27 cellular contexts compared by ENCODE assay signal in the genomic region with DNA sequence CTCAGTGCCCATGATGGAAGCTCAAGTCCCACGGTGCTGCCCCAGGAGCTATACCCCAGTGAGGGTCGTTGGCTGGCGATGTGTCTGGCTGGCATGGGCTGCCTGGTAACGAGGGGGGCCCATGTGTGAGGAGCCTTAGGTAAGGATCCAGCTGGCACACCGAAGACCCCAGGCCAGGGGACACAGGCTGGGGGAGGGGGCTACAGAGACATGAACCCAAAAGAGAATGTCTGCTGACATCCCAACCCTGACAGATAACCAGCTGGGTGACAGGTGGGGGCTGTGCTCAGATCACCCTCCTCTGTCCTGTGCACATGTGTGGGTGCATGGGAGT. TPM values are rescaled to one million over a fixed set of nuclear protein-coding genes. Genes with fewer than 3 reads are reported as not detected.
DNase-seq lines count a peak whose midpoint lies in the region; ATAC-seq, FAIRE-seq and TF ChIP-seq lines count a peak whose summit lies in the region.
"Had no signal": no experiment of that assay in that cellular context is flagged by ENCODE, and none has a peak within 500 bp of the region (broad histone marks: within the 10 kb centered on the region; RNA-seq: fewer than 3 reads in every experiment).

No MANE protein-coding gene starts in this region.

- H3K4me2 ChIP-seq in BLaER1 treated with 17β-estradiol and CSF1 and Interleukin-3, amounts not matched to agents 10 nM and 100 nM, result peak overlapping the region in 8 of 11 experiments; percentile 55 to 100 (median 96); a peak in 14 of 22 replicates
- no peak overlapping the region for H3K4me2 ChIP-seq in H1 (ENCODE audit: insufficient read depth in 1 of 2, low read depth in 2 of 2, low read length in 2 of 2)
- H3K4me2 ChIP-seq in hepatocyte, result no peak overlapping the region

- WGBS in H1 (ENCODE audit: extremely low coverage in 1 of 2, insufficient coverage in 1 of 2, insufficient read length in 1 of 2, insufficient replicate concordance in 2 of 2, low coverage in 1 of 2, low lambda C conversion rate in 2 of 2, missing lambda C conversion rate in 1 of 2), 2 experiments, result 92% methylated on average over 5 of the region's 5 CpGs; no CpG with 5 or more reads in 1 of the 2 experiments
- WGBS in thyroid gland, 2 donors, result 88 to 100% methylated on average over 1 to 4 of the region's 5 CpGs
- 97% methylated on average over 5 of the region's 5 CpGs for WGBS in hepatocyte (ENCODE audit: low lambda C conversion rate, missing lambda C conversion rate)

- H3K18ac ChIP-seq in H1 (ENCODE audit: extremely low read depth, low read length), result no peak overlapping the region

- no peak overlapping the region for H4K5ac ChIP-seq in H1 (ENCODE audit: insufficient read length, low read depth, low read length)

- H2BK20ac ChIP-seq in H1 (ENCODE audit: low read length), result no peak overlapping the region

- no peaks in the 10 kb centered on the region for H3K36me3 Mint-ChIP-seq in activated CD8-positive, alpha-beta T cell treated with anti-CD3 and anti-CD28 coated beads, Interleukin-2, amount 10 ng/mL, durations not matched to agents 7 days and 5 days (ENCODE audit: low read depth)
- H3K36me3 Mint-ChIP-seq: CD14-positive monocyte; CD4-positive, alpha-beta memory T cell; CD4-positive, CD25-positive, alpha-beta regulatory T cell; CD8-positive, alpha-beta memory T cell had no signal

- H3K36me3 ChIP-seq in BLaER1 treated with 17β-estradiol and CSF1 and Interleukin-3, amounts not matched to agents 10 nM and 100 nM, result no peaks in the 10 kb centered on the region
- H3K36me3 ChIP-seq in ascending aorta (no peaks in the 10 kb centered on the region), H1 (ENCODE audit: control insufficient read depth in 2 of 4, insufficient read depth in 4 of 4, low read length in 3 of 4) (no peaks in the 10 kb centered on the region), thyroid gland (no peaks in the 10 kb centered on the region), hepatocyte (replicated peaks; ENCODE audit: insufficient read depth, low read depth) (no peaks in the 10 kb centered on the region)
- H3K36me3 ChIP-seq: BE2C had no signal

- H3K23ac ChIP-seq in H1 (ENCODE audit: insufficient read length), result no peak overlapping the region

- H3K79me1 ChIP-seq in H1 (ENCODE audit: low read depth, low read length), result no peaks in the 10 kb centered on the region

- CTCF ChIA-PET in H1 (lab: Charles Lee; ENCODE audit: partially characterized antibody), result interaction anchor here (0.8 to 5.8 kb wide), 13 partner anchors 8 to 166 kb away, joined by 3 to 46 read pairs (median 4); no protein-coding TSS in a partner anchor
- CTCF ChIA-PET in activated CD8-positive, alpha-beta T cell treated with anti-CD3 and anti-CD28 coated beads, Interleukin-2, amount 10 ng/mL, durations not matched to agents 7 days and 5 days (lab: Charles Lee), result no interaction called here

- H3K4ac ChIP-seq in H1 (replicated peaks; ENCODE audit: insufficient read length, low read depth, low read length), result no peak overlapping the region

- H3K9me2 ChIP-seq in hepatocyte (replicated peaks; ENCODE audit: insufficient read depth), result no peaks in the 10 kb centered on the region

- TF ChIP-seq RAD21 in H1 (IDR thresholded peaks at IDR 0.05 in 1 of 2, conservative IDR thresholded peaks at IDR 0.05 in 1 of 2; ENCODE audit: low read depth in 2 of 2, low read length in 2 of 2), result no peak

- no peaks in the 10 kb centered on the region for H3K79me2 ChIP-seq in H1 (ENCODE audit: control insufficient read depth in 1 of 2, insufficient read depth in 2 of 2, low read length in 2 of 2)
- no peaks in the 10 kb centered on the region for H3K79me2 ChIP-seq in hepatocyte

- no peak overlapping the region for H3K56ac ChIP-seq in H1 (replicated peaks; ENCODE audit: insufficient read length, low read depth, low read length)

- peaks cover 0 to 79% (median 64%) of the 10 kb centered on the region in 10 experiments; a peak in 16 of 20 replicates for H3K4me1 ChIP-seq in BLaER1 treated with 17β-estradiol and CSF1 and Interleukin-3, amounts not matched to agents 10 nM and 100 nM
- H3K4me1 ChIP-seq in ascending aorta (peaks cover 24 to 37% of the 10 kb centered on the region in 2 donors), H1 (replicated peaks in 1 of 4; ENCODE audit: control insufficient read depth in 3 of 4, insufficient read depth in 4 of 4, low read length in 3 of 4) (peaks cover 0 to 3% (median 0%) of the 10 kb centered on the region in 4 experiments; a peak in 2 of 7 replicates), thyroid gland (peaks cover 66 to 72% of the 10 kb centered on the region in 2 donors), hepatocyte (ENCODE audit: insufficient read depth) (no peaks in the 10 kb centered on the region)
- H3K4me1 ChIP-seq: BE2C had no signal

- no peak overlapping the region for H2AK5ac ChIP-seq in H1 (ENCODE audit: low read depth, low read length)

- POLR2A ChIA-PET in H1 (lab: Charles Lee; ENCODE audit: partially characterized antibody), result interaction anchor here (0.8 to 1.6 kb wide), 2 partner anchors 10 to 109 kb away, joined by 3 to 5 read pairs; no protein-coding TSS in a partner anchor
- POLR2A ChIA-PET in activated CD8-positive, alpha-beta T cell treated with anti-CD3 and anti-CD28 coated beads, Interleukin-2, amount 10 ng/mL, durations not matched to agents 7 days and 5 days (lab: Charles Lee), result no interaction called here

- H4K20me1 ChIP-seq in BLaER1 treated with 17β-estradiol and CSF1 and Interleukin-3, amounts not matched to agents 10 nM and 100 nM, result no peaks in the 10 kb centered on the region; a peak in 1 of 22 replicates
- peaks cover 0 to 11% of the 10 kb centered on the region in 2 experiments for H4K20me1 ChIP-seq in H1 (replicated peaks in 1 of 2; ENCODE audit: control insufficient read depth in 1 of 2, insufficient read depth in 2 of 2, low read length in 2 of 2)
- H4K20me1 ChIP-seq in hepatocyte (ENCODE audit: insufficient read depth, poor library complexity, severe bottlenecking), result no peaks in the 10 kb centered on the region

- H3K9ac ChIP-seq in BLaER1 treated with 17β-estradiol and CSF1 and Interleukin-3, amounts not matched to agents 10 nM and 100 nM, result no peak overlapping the region
- H3K9ac ChIP-seq in H1 (replicated peaks in 1 of 4; ENCODE audit: extremely low read depth in 1 of 4, low read depth in 3 of 4, low read length in 3 of 4), result no peak overlapping the region

- DNase-seq in ascending aorta (ENCODE audit: low spot score in 2 of 2) (no peak), H1 (ENCODE audit: low read depth in 1 of 2, low spot score in 2 of 2) (no peak), thyroid gland (no peak), hepatocyte (ENCODE audit: low spot score) (no peak), GM13976 (ENCODE audit: low spot score) (no peak)
- no peak for DNase-seq in activated CD8-positive, alpha-beta T cell treated with anti-CD3 and anti-CD28 coated beads, Interleukin-2, amount 10 ng/mL, durations not matched to agents 7 days and 5 days
- DNase-seq: 8988T; ACHN; BE2C; CD4-positive, alpha-beta memory T cell; CD4-positive, CD25-positive, alpha-beta regulatory T cell; CD8-positive, alpha-beta memory T cell; COR-L47; DMS 273 treated with DMSO at 0.1 percent for 48 hours; DMS153; DMS53; DMS79; DND-41; EL; GDM1 had no signal

- no peak overlapping the region for H2BK120ac ChIP-seq in H1 (replicated peaks; ENCODE audit: low read depth, low read length)

- 0 out of 2 replicates have a peak overlapping the region, but pooled peaks have one; percentile 44 for H2BK5ac ChIP-seq in H1 (ENCODE audit: low read depth, low read length)

- H4K8ac ChIP-seq in H1 (ENCODE audit: extremely low read depth, insufficient read depth, low read length), result peak overlapping the region; percentile 22; the same call in 1 of the 2 replicates

- FAIRE-seq in H1 (lab: Jason Lieb, UNC), result no peak
- FAIRE-seq: A204.1, GM12878, GM12892, GM19239 had no signal

- in situ Hi-C loops in GM13976 (cut with MboI; ENCODE audit: low sequenced_read_pairs, unreplicated experiment), result no loop called here

- TF ChIP-seq POLR2A in H1 (IDR thresholded peaks at IDR 0.05; ENCODE audit: control extremely low read depth in 1 of 2, low read depth in 2 of 2, low read length in 2 of 2) (no peak), thyroid gland (IDR thresholded peaks at IDR 0.05) (no peak)

- intact Hi-C loops in ascending aorta (cut with DNase I) (no loop called here), thyroid gland (cut with DNase I) (no loop called here)

- ATAC-seq in activated CD8-positive, alpha-beta T cell treated with anti-CD3 and anti-CD28 coated beads, Interleukin-2, amount 10 ng/mL, durations not matched to agents 7 days and 5 days, result no peak
- ATAC-seq in HG03342 (IDR thresholded peaks at IDR 0.05; ENCODE audit: unreplicated experiment), result no peak
- ATAC-seq: GM12878 had no signal

- no peaks in the 10 kb centered on the region for H3K27me3 Mint-ChIP-seq in activated CD8-positive, alpha-beta T cell treated with anti-CD3 and anti-CD28 coated beads, Interleukin-2, amount 10 ng/mL, durations not matched to agents 7 days and 5 days (ENCODE audit: low read depth)
- H3K27me3 Mint-ChIP-seq: CD4-positive, alpha-beta memory T cell; CD4-positive, CD25-positive, alpha-beta regulatory T cell; CD8-positive, alpha-beta memory T cell had no signal

- H2BK15ac ChIP-seq in H1 (ENCODE audit: low read length), result no peak overlapping the region

- H2BK12ac ChIP-seq in H1 (ENCODE audit: low read depth, low read length), result no peak overlapping the region

- no peak for TF ChIP-seq EP300 in H1 (IDR thresholded peaks at IDR 0.05; ENCODE audit: borderline replicate concordance in 1 of 2, low read depth in 2 of 2, low read length in 2 of 2)

- H3K9me3 Mint-ChIP-seq in activated CD8-positive, alpha-beta T cell treated with anti-CD3 and anti-CD28 coated beads, Interleukin-2, amount 10 ng/mL, durations not matched to agents 7 days and 5 days (ENCODE audit: insufficient read depth), result no peaks in the 10 kb centered on the region
- H3K9me3 Mint-ChIP-seq: CD4-positive, alpha-beta memory T cell; CD4-positive, CD25-positive, alpha-beta regulatory T cell; CD8-positive, alpha-beta memory T cell had no signal

- H3K27ac ChIP-seq in BLaER1 treated with 17β-estradiol and CSF1 and Interleukin-3, amounts not matched to agents 10 nM and 100 nM, result no peak overlapping the region
- H3K27ac ChIP-seq in ascending aorta, result peak overlapping the region; percentile 23 to 51
- H3K27ac ChIP-seq in H1 (ENCODE audit: low read depth, low read length), result no peak overlapping the region
- peak overlapping the region in 2 of 3 donors; percentile 28 to 30 for H3K27ac ChIP-seq in thyroid gland
- no peak overlapping the region for H3K27ac ChIP-seq in hepatocyte

- 0 out of 2 replicates have a peak, but pooled peaks cover 4% of the 10 kb centered on the region for H3K23me2 ChIP-seq in H1 (ENCODE audit: low read depth, low read length)

- no peak overlapping the region for H3K4me3 Mint-ChIP-seq in activated CD8-positive, alpha-beta T cell treated with anti-CD3 and anti-CD28 coated beads, Interleukin-2, amount 10 ng/mL, durations not matched to agents 7 days and 5 days
- H3K4me3 Mint-ChIP-seq: CD14-positive monocyte; CD4-positive, alpha-beta memory T cell; CD4-positive, CD25-positive, alpha-beta regulatory T cell; CD8-positive, alpha-beta memory T cell had no signal

- H3K14ac ChIP-seq in H1 (ENCODE audit: insufficient read length), result no peak overlapping the region

- no peak overlapping the region for H3K4me3 ChIP-seq in BLaER1 treated with 17β-estradiol and CSF1 and Interleukin-3, amounts not matched to agents 10 nM and 100 nM
- H3K4me3 ChIP-seq in ascending aorta, result peak overlapping the region in 1 of 2 donors; percentile 5
- H3K4me3 ChIP-seq in H1 (ENCODE audit: extremely low read depth in 1 of 4, insufficient read depth in 2 of 4, low read depth in 3 of 4, low read length in 4 of 4), result no peak overlapping the region
- H3K4me3 ChIP-seq in thyroid gland (replicated peaks in 1 of 3), result no peak overlapping the region
- no peak overlapping the region for H3K4me3 ChIP-seq in hepatocyte
- H3K4me3 ChIP-seq: GM12878 had no signal

- no peak overlapping the region for H4K91ac ChIP-seq in H1 (replicated peaks; ENCODE audit: insufficient read length, low read length)

- H3K9me3 ChIP-seq in BLaER1 treated with 17β-estradiol and CSF1 and Interleukin-3, amounts not matched to agents 10 nM and 100 nM (replicated peaks in 1 of 11), result peaks cover 0 to 6% (median 0%) of the 10 kb centered on the region in 11 experiments; a peak in 2 of 22 replicates
- H3K9me3 ChIP-seq in ascending aorta (no peaks in the 10 kb centered on the region), H1 (ENCODE audit: insufficient read depth in 2 of 2, low read depth in 1 of 2, low read length in 1 of 2) (peaks cover 3 to 5% of the 10 kb centered on the region in 2 experiments; a peak in 2 of 4 replicates), thyroid gland (no peaks in the 10 kb centered on the region), hepatocyte (ENCODE audit: low read depth) (no peaks in the 10 kb centered on the region)
- H3K9me3 ChIP-seq: BE2C had no signal

- no peaks in the 10 kb centered on the region for H3K4me1 Mint-ChIP-seq in activated CD8-positive, alpha-beta T cell treated with anti-CD3 and anti-CD28 coated beads, Interleukin-2, amount 10 ng/mL, durations not matched to agents 7 days and 5 days (ENCODE audit: low read depth)
- H3K4me1 Mint-ChIP-seq: CD14-positive monocyte; CD8-positive, alpha-beta memory T cell had no signal

- peaks cover 0 to 8% (median 0%) of the 10 kb centered on the region in 11 experiments; a peak in 1 of 22 replicates for H3K27me3 ChIP-seq in BLaER1 treated with 17β-estradiol and CSF1 and Interleukin-3, amounts not matched to agents 10 nM and 100 nM
- no peaks in the 10 kb centered on the region for H3K27me3 ChIP-seq in ascending aorta
- H3K27me3 ChIP-seq in H1 (replicated peaks in 1 of 4; ENCODE audit: control insufficient read depth in 3 of 4, extremely low read depth in 1 of 4, insufficient read depth in 3 of 4, low read length in 3 of 4), result no peaks in the 10 kb centered on the region
- H3K27me3 ChIP-seq in thyroid gland, result no peaks in the 10 kb centered on the region
- no peaks in the 10 kb centered on the region for H3K27me3 ChIP-seq in hepatocyte
- H3K27me3 ChIP-seq: BE2C had no signal

- TF ChIP-seq CTCF in ascending aorta (IDR thresholded peaks at IDR 0.05) (no peak), H1 (IDR thresholded peaks at IDR 0.05; ENCODE audit: control extremely low read depth in 1 of 3, insufficient read depth in 1 of 3, low read depth in 1 of 3, low read length in 3 of 3) (no peak), thyroid gland (IDR thresholded peaks at IDR 0.05) (no peak), hepatocyte (IDR thresholded peaks at IDR 0.05; ENCODE audit: poor library complexity) (no peak), GM13976 (IDR thresholded peaks at IDR 0.05; ENCODE audit: borderline replicate concordance, control extremely low read depth, extremely low read depth, insufficient read depth, missing control alignments) (no peak)

- H2AFZ ChIP-seq in H1 (ENCODE audit: low read length), result no peak overlapping the region
- no peak overlapping the region for H2AFZ ChIP-seq in hepatocyte

- no peak overlapping the region for H3K27ac Mint-ChIP-seq in activated CD8-positive, alpha-beta T cell treated with anti-CD3 and anti-CD28 coated beads, Interleukin-2, amount 10 ng/mL, durations not matched to agents 7 days and 5 days
- H3K27ac Mint-ChIP-seq: CD4-positive, CD25-positive, alpha-beta regulatory T cell; CD8-positive, alpha-beta memory T cell had no signal

RNA-seq across cellular contexts. Expression of a gene that starts 39.2 kb away (rescaled TPM):
- total RNA-seq in ascending aorta (0.43 TPM), thyroid gland (1 to 10 TPM; 4.0 to 8.6 (median 5.9) TPM), hepatocyte (7.9 and 12.8 TPM in 2 replicates)
- total RNA-seq in H1 (2021; fragmentation: NEBNext Ultra II Directional; extraction: Animal tissue kit (Norgen Biotek cat#: 25700)), result 21.8 and 22.5 TPM in 2 replicates
- polyA plus RNA-seq in H1 (2011; rRNA removed) (41.3 and 51.5 TPM in 2 replicates), hepatocyte (16.9 and 18.9 TPM in 2 replicates)
- 24.6 TPM for polyA plus RNA-seq in H1 (2011; cell fraction: cytosol; rRNA removed)
- polyA plus RNA-seq in H1 (2011; cell fraction: nucleus; rRNA removed), result 24.0 TPM
- 11.0 to 25.6 TPM (median 23.1 TPM) in 4 replicates for polyA plus RNA-seq in H1 (2012, experiment 1 of 2)
- polyA plus RNA-seq in H1 (2012, experiment 2 of 2), result 19.1 TPM
- polyA plus RNA-seq in H1 (2013, experiment 1 of 2), result 30.2 TPM
- 29.2 TPM for polyA plus RNA-seq in H1 (2013, experiment 2 of 2)
- polyA minus RNA-seq in H1 (2011; rRNA and poly(A)+ RNA removed), result 10.5 and 13.6 TPM in 2 replicates
- polyA minus RNA-seq in H1 (2011; cell fraction: cytosol; rRNA and poly(A)+ RNA removed), result 23.1 TPM
- polyA minus RNA-seq in H1 (2011; cell fraction: nucleus; rRNA and poly(A)+ RNA removed), result 9.8 TPM
- 1 to 10 TPM; 3.7 to 3.8 TPM for total RNA-seq in activated CD8-positive, alpha-beta T cell treated with anti-CD3 and anti-CD28 coated beads, Interleukin-2, amount 10 ng/mL, durations not matched to agents 7 days and 5 days
- polyA plus RNA-seq: CD14-positive monocyte had no signal

Comparison
In these comparisons a context has a peak if more than half of its experiments do, and no peak if none do; other contexts are left out.
1. H3K27ac ChIP-seq: peak in ascending aorta (2 of 2) and thyroid gland (2 of 3); none in BLaER1 treated with 17β-estradiol and CSF1 and Interleukin-3, amounts not matched to agents 10 nM and 100 nM (0 of 11), H1 (single experiment) and hepatocyte (single experiment).
2. H3K4me2 ChIP-seq: peak in BLaER1 treated with 17β-estradiol and CSF1 and Interleukin-3, amounts not matched to agents 10 nM and 100 nM (8 of 11); none in H1 (0 of 2) and hepatocyte (single experiment).